Comparison of ENCODE assay signal across 26 cellular contexts in the genomic region with DNA sequence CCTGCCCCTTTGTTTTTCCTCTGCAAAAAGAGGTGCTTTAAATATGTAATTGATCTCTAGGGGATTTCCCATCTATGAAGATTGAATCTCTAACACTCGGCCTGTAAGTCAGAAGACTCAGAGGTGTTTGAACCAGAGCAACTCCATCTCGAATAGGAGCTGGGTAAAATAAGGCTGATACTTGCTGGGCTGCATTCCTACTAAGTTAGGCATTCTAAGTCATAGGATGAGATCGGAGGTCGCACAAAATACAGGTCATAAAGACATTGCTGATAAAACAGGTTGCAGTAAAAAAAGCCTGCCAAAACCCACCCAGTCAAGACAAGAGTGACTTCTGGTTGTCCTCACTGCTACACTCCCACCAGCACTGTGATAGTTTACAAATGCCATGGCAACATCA.
"Had no signal": no experiment of that assay in that cellular context is flagged by ENCODE, and none has a peak within 500 bp of the region (broad histone marks: within the 10 kb centered on the region; RNA-seq: fewer than 3 reads in every experiment).

No MANE protein-coding gene starts in this region.

- DNase-seq: activated CD4-positive, alpha-beta T cell treated with anti-CD3 and anti-CD28 coated beads for 1 hour; activated CD4-positive, alpha-beta T cell treated with anti-CD3 and anti-CD28 coated beads, Interleukin-2, amount 10 ng/mL, durations not matched to agents 7 days and 5 days; activated CD8-positive, alpha-beta memory T cell treated with anti-CD3 and anti-CD28 coated beads, Interleukin-2, amount 50 U/mL, for 4 hours; activated CD8-positive, alpha-beta T cell treated with anti-CD3 and anti-CD28 coated beads for 36 hours; activated gamma-delta T cell treated with Interleukin-2 at 50 U/mL for 16 hours; activated naive CD4-positive, alpha-beta T cell treated with anti-CD3 and anti-CD28 coated beads, Interleukin-2, amount 10 ng/mL, durations not matched to agents 7 days and 5 days; activated naive CD8-positive, alpha-beta T cell treated with anti-CD3 and anti-CD28 coated beads for 36 hours; activated T-cell treated with anti-CD3 and anti-CD28 coated beads, Interleukin-2, amount 50 U/mL, for 72 hours; brain microvascular endothelial cell; cerebellar nuclear complex; MG63; NCI-H1092 treated with DMSO at 0.1 percent for 48 hours; NCI-H1417 treated with DMSO at 0.1 percent for 48 hours; NCI-H1694; NCI-H2029 treated with DMSO at 0.1 percent for 48 hours; NCI-H510A treated with DMSO at 0.1 percent for 48 hours; NCI-H69; NK-92 treated with Interleukin-12 subunit alpha and Interleukin-12 subunit beta, amount 100 ng/mL, for 24 hours; SHP77; SW 1271 had no signal

- H3K27me3 ChIP-seq: brain microvascular endothelial cell, MG63, SJSA1 had no signal

- H3K9me3 Mint-ChIP-seq: activated CD4-positive, alpha-beta T cell treated with anti-CD3 and anti-CD28 coated beads, Interleukin-2, amount 10 ng/mL, durations not matched to agents 7 days and 5 days; activated CD8-positive, alpha-beta T cell treated with anti-CD3 and anti-CD28 coated beads for 36 hours; activated naive CD4-positive, alpha-beta T cell treated with anti-CD3 and anti-CD28 coated beads, Interleukin-2, amount 10 ng/mL, durations not matched to agents 7 days and 5 days; activated naive CD8-positive, alpha-beta T cell treated with anti-CD3 and anti-CD28 coated beads for 36 hours; activated T-cell treated with anti-CD3 and anti-CD28 coated beads, Interleukin-2, amount 50 U/mL, for 72 hours; activated T-helper 2 cell treated with anti-CD3 and anti-CD28 coated beads, Interferon-gamma antibody, Interleukin-2, Interleukin-4, amounts not matched to agents 10 μg/mL and 5 μg/mL and 100 μg/mL, durations not matched to agents 14 hours and 24 hours and 36 hours; T-helper 1 cell treated with Interleukin-12 subunit alpha and Interleukin-12 subunit beta and Interleukin-4 antibody, amounts not matched to agents 30 μg/mL and 1 μg/mL, for 36 hours; WTC11 had no signal

- H3K36me3 Mint-ChIP-seq: activated naive CD4-positive, alpha-beta T cell treated with anti-CD3 and anti-CD28 coated beads, Interleukin-2, amount 10 ng/mL, durations not matched to agents 7 days and 5 days; activated naive CD8-positive, alpha-beta T cell treated with anti-CD3 and anti-CD28 coated beads for 36 hours; WTC11 had no signal

- H3K27me3 Mint-ChIP-seq: activated naive CD4-positive, alpha-beta T cell treated with anti-CD3 and anti-CD28 coated beads, Interleukin-2, amount 10 ng/mL, durations not matched to agents 7 days and 5 days had no signal

- H3K4me3 Mint-ChIP-seq: activated CD4-positive, alpha-beta T cell treated with anti-CD3 and anti-CD28 coated beads, Interleukin-2, amount 10 ng/mL, durations not matched to agents 7 days and 5 days; activated CD8-positive, alpha-beta T cell treated with anti-CD3 and anti-CD28 coated beads for 36 hours; activated naive CD4-positive, alpha-beta T cell treated with anti-CD3 and anti-CD28 coated beads, Interleukin-2, amount 10 ng/mL, durations not matched to agents 7 days and 5 days; activated naive CD8-positive, alpha-beta T cell treated with anti-CD3 and anti-CD28 coated beads for 36 hours; activated T-cell treated with anti-CD3 and anti-CD28 coated beads, Interleukin-2, amount 50 U/mL, for 72 hours; T-helper 1 cell treated with Interleukin-12 subunit alpha and Interleukin-12 subunit beta and Interleukin-4 antibody, amounts not matched to agents 30 μg/mL and 1 μg/mL, for 36 hours; WTC11 had no signal

- H3K36me3 ChIP-seq: brain microvascular endothelial cell, MG63, SJSA1 had no signal

- H3K4me3 ChIP-seq: MG63, SJSA1 had no signal

- ATAC-seq: activated CD8-positive, alpha-beta T cell treated with anti-CD3 and anti-CD28 coated beads for 36 hours; activated T-cell treated with anti-CD3 and anti-CD28 coated beads, Interleukin-2, amount 50 U/mL, for 72 hours; SK-N-SH treated with all-trans-retinoic acid at 6 μM for 48 hours; WTC11 had no signal

- H3K27ac ChIP-seq: brain microvascular endothelial cell, SJSA1 had no signal

- H3K27ac Mint-ChIP-seq: activated CD4-positive, alpha-beta T cell treated with anti-CD3 and anti-CD28 coated beads, Interleukin-2, amount 10 ng/mL, durations not matched to agents 7 days and 5 days; activated CD8-positive, alpha-beta T cell treated with anti-CD3 and anti-CD28 coated beads for 36 hours; activated naive CD4-positive, alpha-beta T cell treated with anti-CD3 and anti-CD28 coated beads, Interleukin-2, amount 10 ng/mL, durations not matched to agents 7 days and 5 days; activated naive CD8-positive, alpha-beta T cell treated with anti-CD3 and anti-CD28 coated beads for 36 hours; activated T-cell treated with anti-CD3 and anti-CD28 coated beads, Interleukin-2, amount 50 U/mL, for 72 hours; activated T-helper 2 cell treated with anti-CD3 and anti-CD28 coated beads, Interferon-gamma antibody, Interleukin-2, Interleukin-4, amounts not matched to agents 10 μg/mL and 5 μg/mL and 100 μg/mL, durations not matched to agents 14 hours and 24 hours and 36 hours; T-helper 1 cell treated with Interleukin-12 subunit alpha and Interleukin-12 subunit beta and Interleukin-4 antibody, amounts not matched to agents 30 μg/mL and 1 μg/mL, for 36 hours; WTC11 had no signal

- H3K4me1 Mint-ChIP-seq: activated CD4-positive, alpha-beta T cell treated with anti-CD3 and anti-CD28 coated beads, Interleukin-2, amount 10 ng/mL, durations not matched to agents 7 days and 5 days; activated naive CD8-positive, alpha-beta T cell treated with anti-CD3 and anti-CD28 coated beads for 36 hours had no signal

- FAIRE-seq: RCC 7860 had no signal

- H3K9me3 ChIP-seq: MG63, SJSA1 had no signal
